19 cellular contexts compared by ENCODE assay signal in the genomic region with DNA sequence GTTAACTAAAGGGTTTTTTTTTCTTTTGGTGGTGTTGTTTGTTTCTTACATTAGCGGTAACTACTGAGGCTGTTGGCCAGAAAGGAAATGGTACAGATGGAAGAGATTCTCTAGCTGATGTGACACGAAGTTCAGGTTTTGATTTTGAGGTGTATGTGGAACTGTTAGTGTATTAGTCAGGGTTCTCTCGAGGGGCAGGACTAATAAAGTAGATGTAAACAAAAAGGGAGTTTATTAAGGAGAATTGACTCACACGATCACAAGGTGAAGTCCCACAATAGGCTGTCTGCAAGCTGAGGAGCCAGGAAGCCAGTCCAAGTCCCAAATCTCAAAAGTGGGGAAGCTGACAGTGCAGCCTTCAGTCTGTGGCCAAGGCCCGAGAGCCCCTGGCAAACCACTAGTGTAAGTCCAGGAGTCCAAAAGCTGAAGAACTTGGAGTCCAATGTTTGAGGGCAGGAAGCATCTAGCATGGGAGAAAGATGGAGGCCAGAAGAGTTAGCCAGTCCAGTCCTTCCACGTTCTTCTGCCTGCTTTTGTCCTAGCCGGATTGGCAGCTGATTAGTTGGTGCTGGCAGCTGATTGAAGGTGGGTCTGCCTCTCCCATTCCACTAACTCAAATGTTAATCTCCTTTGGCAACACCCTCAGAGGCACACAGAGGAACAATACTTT.
DNase-seq lines count a peak whose midpoint lies in the region; ATAC-seq and TF ChIP-seq lines count a peak whose summit lies in the region.
"Had no signal": no experiment of that assay in that cellular context is flagged by ENCODE, and none has a peak within 500 bp of the region (broad histone marks: within the 10 kb centered on the region; RNA-seq: fewer than 3 reads in every experiment).

No MANE protein-coding gene starts in this region.

- H3K27ac ChIP-seq in OCI-LY3 (ENCODE audit: low read length) (no peak overlapping the region), foreskin keratinocyte (no peak overlapping the region), hepatocyte (no peak overlapping the region)
- H3K27ac ChIP-seq: 22Rv1, A549, BLaER1 had no signal

- H3K9me3 ChIP-seq in OCI-LY3 (ENCODE audit: insufficient read depth, low read length), result no peaks in the 10 kb centered on the region
- no peaks in the 10 kb centered on the region for H3K9me3 ChIP-seq in hepatocyte (ENCODE audit: low read depth)
- H3K9me3 ChIP-seq: A549, BLaER1 had no signal

- peaks cover under 1% of the 10 kb centered on the region; the same call in 1 of the 2 replicates for H3K4me1 ChIP-seq in OCI-LY3 (ENCODE audit: low read length)
- H3K4me1 ChIP-seq in foreskin keratinocyte, result no peaks in the 10 kb centered on the region
- no peaks in the 10 kb centered on the region for H3K4me1 ChIP-seq in hepatocyte (ENCODE audit: insufficient read depth)
- H3K4me1 ChIP-seq: A549, BLaER1 had no signal

- 0 out of 2 replicates have a peak overlapping the region, but pooled peaks have one; percentile 39 for H2AFZ ChIP-seq in OCI-LY3 (ENCODE audit: low read depth, low read length)
- H2AFZ ChIP-seq in hepatocyte, result no peak overlapping the region

- H3K79me2 ChIP-seq in OCI-LY3 (ENCODE audit: low read length) (no peaks in the 10 kb centered on the region), hepatocyte (no peaks in the 10 kb centered on the region)

- 74% methylated on average over 7 of the region's 7 CpGs for WGBS in hepatocyte (ENCODE audit: low lambda C conversion rate, missing lambda C conversion rate)

- no peaks in the 10 kb centered on the region for H3K9me2 ChIP-seq in hepatocyte (replicated peaks; ENCODE audit: insufficient read depth)

- H3K4me3 ChIP-seq in OCI-LY3 (ENCODE audit: low read length) (no peak overlapping the region), hepatocyte (no peak overlapping the region)
- H3K4me3 ChIP-seq: A549, BLaER1, GM12878 had no signal

- TF ChIP-seq CTCF in OCI-LY3 (IDR thresholded peaks at IDR 0.05; ENCODE audit: low read depth, low read length), result no peak
- TF ChIP-seq CTCF in foreskin keratinocyte (conservative IDR thresholded peaks at IDR 0.05), result no peak
- TF ChIP-seq CTCF in hepatocyte (IDR thresholded peaks at IDR 0.05; ENCODE audit: poor library complexity), result no peak

- H3K36me3 ChIP-seq in OCI-LY3 (replicated peaks; ENCODE audit: low read depth, low read length), result no peaks in the 10 kb centered on the region
- H3K36me3 ChIP-seq in hepatocyte (replicated peaks; ENCODE audit: insufficient read depth, low read depth), result no peaks in the 10 kb centered on the region
- H3K36me3 ChIP-seq: BLaER1 had no signal

- no peaks in the 10 kb centered on the region for H3K27me3 ChIP-seq in OCI-LY3 (ENCODE audit: low read depth, low read length)
- no peaks in the 10 kb centered on the region for H3K27me3 ChIP-seq in foreskin keratinocyte
- H3K27me3 ChIP-seq in hepatocyte, result no peaks in the 10 kb centered on the region
- H3K27me3 ChIP-seq: BLaER1 had no signal

- H3K4me2 ChIP-seq in OCI-LY3 (ENCODE audit: low read length) (no peak overlapping the region), hepatocyte (no peak overlapping the region)
- H3K4me2 ChIP-seq: A549, BLaER1 had no signal

- DNase-seq in NCI-H82 (lab: John Stamatoyannopoulos, UW) (peak; percentile 8), NCI-H82 treated with DMSO at 0.1 percent for 48 hours (lab: John Stamatoyannopoulos, UW; ENCODE audit: unreplicated experiment) (no peak), foreskin keratinocyte (no peak), NCI-H146 (lab: John Stamatoyannopoulos, UW) (no peak), hepatocyte (ENCODE audit: low spot score) (no peak)
- DNase-seq in activated effector memory CD4-positive, alpha-beta T cell treated with anti-CD3 and anti-CD28 coated beads, Interleukin-2, amount 50 U/mL, for 16 hours, result no peak
- DNase-seq: AML-193; CD4-positive, alpha-beta memory T cell; DMS 273 treated with DMSO at 0.1 percent for 48 hours; DMS53; DND-41; EL; H9; IMR-90 had no signal

- ATAC-seq in foreskin keratinocyte, result peak; percentile 57
- ATAC-seq: A549, GM12878 had no signal

- no peak overlapping the region for H3K9ac ChIP-seq in OCI-LY3 (ENCODE audit: low read length)
- H3K9ac ChIP-seq: BLaER1 had no signal

- H4K20me1 ChIP-seq in OCI-LY3 (ENCODE audit: insufficient read depth, low read length) (no peaks in the 10 kb centered on the region), hepatocyte (ENCODE audit: insufficient read depth, poor library complexity, severe bottlenecking) (no peaks in the 10 kb centered on the region)
- H4K20me1 ChIP-seq: BLaER1 had no signal
